28 cellular contexts compared by ENCODE assay signal in genomic region chr4:138267835-138268234, GRCh38. TPM values are rescaled to one million over a fixed set of nuclear protein-coding genes. Genes with fewer than 3 reads are reported as not detected.
DNase-seq lines count a peak whose midpoint lies in the region; ATAC-seq, FAIRE-seq and TF ChIP-seq lines count a peak whose summit lies in the region.
"Had no signal": no experiment of that assay in that cellular context is flagged by ENCODE, and none has a peak within 500 bp of the region (broad histone marks: within the 10 kb centered on the region; RNA-seq: fewer than 3 reads in every experiment).

No MANE protein-coding gene starts in this region.

- H3K27me3 Mint-ChIP-seq in mesothelial cell of epicardium (ENCODE audit: low read depth): no peaks in the 10 kb centered on the region
- no peaks in the 10 kb centered on the region for H3K27me3 Mint-ChIP-seq in endodermal cell (ENCODE audit: insufficient read depth)
- H3K27me3 Mint-ChIP-seq: CD4-positive, alpha-beta T cell had no signal

- POLR2A ChIA-PET in H1 (lab: Charles Lee; ENCODE audit: partially characterized antibody): no interaction called here

- no peak for ATAC-seq in HG02623 (IDR thresholded peaks at IDR 0.05; ENCODE audit: unreplicated experiment)
- ATAC-seq: Panc1 had no signal

- no peaks in the 10 kb centered on the region for H3K79me1 ChIP-seq in H1 (ENCODE audit: low read depth, low read length)

- H3K4me2 ChIP-seq in H1 (ENCODE audit: insufficient read depth in 1 of 2, low read depth in 2 of 2, low read length in 2 of 2): no peak overlapping the region
- H3K4me2 ChIP-seq: BLaER1 treated with 17β-estradiol and CSF1 and Interleukin-3, amounts not matched to agents 10 nM and 100 nM had no signal

- H3K36me3 ChIP-seq in H1 (ENCODE audit: control insufficient read depth in 2 of 4, insufficient read depth in 4 of 4, low read length in 3 of 4) (no peaks in the 10 kb centered on the region), endodermal cell (ENCODE audit: control insufficient read depth, insufficient read depth, low read length) (no peaks in the 10 kb centered on the region)
- H3K36me3 ChIP-seq: BLaER1 treated with 17β-estradiol and CSF1 and Interleukin-3, amounts not matched to agents 10 nM and 100 nM; HAP-1 had no signal

- H3K9ac ChIP-seq in H1 (replicated peaks in 1 of 4; ENCODE audit: extremely low read depth in 1 of 4, low read depth in 3 of 4, low read length in 3 of 4): no peak overlapping the region
- H3K9ac ChIP-seq in endodermal cell (ENCODE audit: extremely low read depth, low read length, poor library complexity, severe bottlenecking): no peak overlapping the region
- H3K9ac ChIP-seq: BLaER1 treated with 17β-estradiol and CSF1 and Interleukin-3, amounts not matched to agents 10 nM and 100 nM; GM23248 had no signal

- H3K4me1 ChIP-seq in H1 (replicated peaks in 1 of 4; ENCODE audit: control insufficient read depth in 3 of 4, insufficient read depth in 4 of 4, low read length in 3 of 4): no peaks in the 10 kb centered on the region
- H3K4me1 ChIP-seq in endodermal cell (ENCODE audit: control insufficient read depth, insufficient read depth, low read length): no peaks in the 10 kb centered on the region
- H3K4me1 ChIP-seq: BLaER1 treated with 17β-estradiol and CSF1 and Interleukin-3, amounts not matched to agents 10 nM and 100 nM; HAP-1 had no signal

- H3K4me1 Mint-ChIP-seq in mesothelial cell of epicardium (peaks cover 20% of the 10 kb centered on the region), endodermal cell (peaks cover 15% of the 10 kb centered on the region)
- H3K4me1 Mint-ChIP-seq: IgD-negative memory B cell had no signal

- no peak overlapping the region for H3K56ac ChIP-seq in H1 (replicated peaks; ENCODE audit: insufficient read length, low read depth, low read length)

- H2BK5ac ChIP-seq in H1 (ENCODE audit: low read depth, low read length): no peak overlapping the region

- TF ChIP-seq CTCF in H1 (IDR thresholded peaks at IDR 0.05; ENCODE audit: control extremely low read depth in 1 of 3, insufficient read depth in 1 of 3, low read depth in 1 of 3, low read length in 3 of 3) (no peak), mesothelial cell of epicardium (IDR thresholded peaks at IDR 0.05; ENCODE audit: unreplicated experiment) (no peak), endodermal cell (conservative IDR thresholded peaks at IDR 0.05) (no peak)

- H3K23ac ChIP-seq in H1 (ENCODE audit: insufficient read length): no peak overlapping the region

- no peaks in the 10 kb centered on the region for H4K20me1 ChIP-seq in H1 (replicated peaks in 1 of 2; ENCODE audit: control insufficient read depth in 1 of 2, insufficient read depth in 2 of 2, low read length in 2 of 2)
- H4K20me1 ChIP-seq: BLaER1 treated with 17β-estradiol and CSF1 and Interleukin-3, amounts not matched to agents 10 nM and 100 nM had no signal

- H3K23me2 ChIP-seq in H1 (ENCODE audit: low read depth, low read length): no peaks in the 10 kb centered on the region

- CTCF ChIA-PET in H1 (lab: Charles Lee; ENCODE audit: partially characterized antibody): interaction anchor here (0.6 kb wide), 1 partner anchor 683 kb away, joined by 3 read pairs; no protein-coding TSS in a partner anchor

- H3K27ac Mint-ChIP-seq in mesothelial cell of epicardium: peak overlapping the region; percentile 19
- H3K27ac Mint-ChIP-seq in endodermal cell: no peak overlapping the region
- H3K27ac Mint-ChIP-seq: CD4-positive, alpha-beta T cell; HFFc6; IgD-negative memory B cell had no signal

- no peak overlapping the region for H4K8ac ChIP-seq in H1 (ENCODE audit: extremely low read depth, insufficient read depth, low read length)

- H3K18ac ChIP-seq in H1 (ENCODE audit: extremely low read depth, low read length): no peak overlapping the region

- no peak overlapping the region for H2BK20ac ChIP-seq in H1 (ENCODE audit: low read length)

- no peak overlapping the region for H2BK15ac ChIP-seq in H1 (ENCODE audit: low read length)

- TF ChIP-seq RAD21 in H1 (IDR thresholded peaks at IDR 0.05 in 1 of 2, conservative IDR thresholded peaks at IDR 0.05 in 1 of 2; ENCODE audit: low read depth in 2 of 2, low read length in 2 of 2): no peak

- H4K5ac ChIP-seq in H1 (ENCODE audit: insufficient read length, low read depth, low read length): no peak overlapping the region

- no peak overlapping the region for H2AK5ac ChIP-seq in H1 (ENCODE audit: low read depth, low read length)

- FAIRE-seq in A204.1 (lab: Jason Lieb, UNC) (peak; percentile 27), H1 (lab: Jason Lieb, UNC) (no peak)
- FAIRE-seq: GM18507 had no signal

- H2BK12ac ChIP-seq in H1 (ENCODE audit: low read depth, low read length): no peak overlapping the region

- no peak overlapping the region for H2BK120ac ChIP-seq in H1 (replicated peaks; ENCODE audit: low read depth, low read length)

- H3K9me3 ChIP-seq in H1 (ENCODE audit: insufficient read depth in 2 of 2, low read depth in 1 of 2, low read length in 1 of 2) (no peaks in the 10 kb centered on the region), endodermal cell (ENCODE audit: control insufficient read depth, low read length) (no peaks in the 10 kb centered on the region)
- H3K9me3 ChIP-seq: BLaER1 treated with 17β-estradiol and CSF1 and Interleukin-3, amounts not matched to agents 10 nM and 100 nM; HAP-1 had no signal

- TF ChIP-seq POLR2A in H1 (IDR thresholded peaks at IDR 0.05; ENCODE audit: control extremely low read depth in 1 of 2, low read depth in 2 of 2, low read length in 2 of 2): no peak

- H3K4me3 Mint-ChIP-seq in mesothelial cell of epicardium: no peak overlapping the region
- no peak overlapping the region for H3K4me3 Mint-ChIP-seq in endodermal cell
- H3K4me3 Mint-ChIP-seq: CD4-positive, alpha-beta T cell; HFFc6 had no signal

- no peaks in the 10 kb centered on the region for H3K79me2 ChIP-seq in H1 (ENCODE audit: control insufficient read depth in 1 of 2, insufficient read depth in 2 of 2, low read length in 2 of 2)

- H3K27ac ChIP-seq in H1 (ENCODE audit: low read depth, low read length) (no peak overlapping the region), endodermal cell (ENCODE audit: low read depth, low read length) (no peak overlapping the region)
- H3K27ac ChIP-seq: BLaER1 treated with 17β-estradiol and CSF1 and Interleukin-3, amounts not matched to agents 10 nM and 100 nM; GM23248; RWPE1 had no signal

- no peak overlapping the region for H4K91ac ChIP-seq in H1 (replicated peaks; ENCODE audit: insufficient read length, low read length)

- peak overlapping the region; percentile 59; the same call in 1 of the 2 replicates for H2AFZ ChIP-seq in H1 (ENCODE audit: low read length)
- H2AFZ ChIP-seq: GM23248 had no signal

- H3K36me3 Mint-ChIP-seq in mesothelial cell of epicardium: no peaks in the 10 kb centered on the region
- no peaks in the 10 kb centered on the region for H3K36me3 Mint-ChIP-seq in endodermal cell (ENCODE audit: low read depth)
- H3K36me3 Mint-ChIP-seq: IgD-negative memory B cell had no signal

- DNase-seq in NCI-H226 (peak; percentile 9), H1 (ENCODE audit: low read depth in 1 of 2, low spot score in 2 of 2) (no peak), mesothelial cell of epicardium (ENCODE audit: low spot score in 2 of 2, unreplicated experiment in 2 of 2) (no peak), endodermal cell (no peak), DMS 273 treated with DMSO at 0.1 percent for 48 hours (lab: John Stamatoyannopoulos, UW) (no peak)
- DNase-seq in stimulated activated naive CD4-positive, alpha-beta T cell (lab: John Stamatoyannopoulos, UW): no peak
- DNase-seq: CD4-positive, alpha-beta T cell; DMS79; GM23248; HFFc6; NCI-H1092; NCI-H1417 treated with DMSO at 0.1 percent for 48 hours; NCI-H1694 treated with DMSO at 0.1 percent for 48 hours; NCI-H2081 treated with DMSO at 0.1 percent for 48 hours; NCI-H2171; NCI-H446; NCI-H524 treated with DMSO at 0.1 percent for 48 hours; NCI-H774; SHP77; T-helper 1 cell had no signal

- H3K14ac ChIP-seq in H1 (ENCODE audit: insufficient read length): no peak overlapping the region

- H3K9me3 Mint-ChIP-seq in mesothelial cell of epicardium (peaks cover 5% of the 10 kb centered on the region), endodermal cell (no peaks in the 10 kb centered on the region)
- H3K9me3 Mint-ChIP-seq: CD4-positive, alpha-beta T cell; HFFc6; IgD-negative memory B cell had no signal

- H3K4me3 ChIP-seq in H1 (ENCODE audit: extremely low read depth in 1 of 4, insufficient read depth in 2 of 4, low read depth in 3 of 4, low read length in 4 of 4) (no peak overlapping the region), endodermal cell (ENCODE audit: low read length) (no peak overlapping the region)
- H3K4me3 ChIP-seq: BLaER1 treated with 17β-estradiol and CSF1 and Interleukin-3, amounts not matched to agents 10 nM and 100 nM; GM23248; HAP-1 had no signal

- no peak for TF ChIP-seq EP300 in H1 (IDR thresholded peaks at IDR 0.05; ENCODE audit: borderline replicate concordance in 1 of 2, low read depth in 2 of 2, low read length in 2 of 2)

- H3K4ac ChIP-seq in H1 (replicated peaks; ENCODE audit: insufficient read length, low read depth, low read length): no peak overlapping the region

- H3K27me3 ChIP-seq in H1 (replicated peaks in 1 of 4; ENCODE audit: control insufficient read depth in 3 of 4, extremely low read depth in 1 of 4, insufficient read depth in 3 of 4, low read length in 3 of 4) (no peaks in the 10 kb centered on the region), endodermal cell (ENCODE audit: control insufficient read depth, insufficient read depth, low read length, poor library complexity, severe bottlenecking) (no peaks in the 10 kb centered on the region)
- H3K27me3 ChIP-seq: BLaER1 treated with 17β-estradiol and CSF1 and Interleukin-3, amounts not matched to agents 10 nM and 100 nM had no signal

TF ChIP-seq in H1, 55 proteins besides CTCF, POLR2A, EP300 and RAD21 (continues in another document):
- TF ChIP-seq RBBP5 (IDR thresholded peaks at IDR 0.05; ENCODE audit: borderline replicate concordance, low read depth, low read length): no peak
- TF ChIP-seq TAF1 (IDR thresholded peaks at IDR 0.05; ENCODE audit: low read depth, low read length): no peak
- TF ChIP-seq GTF2F1 (IDR thresholded peaks at IDR 0.05; ENCODE audit: borderline replicate concordance, low read depth, low read length): no peak
- TF ChIP-seq CTBP2 (IDR thresholded peaks at IDR 0.05; ENCODE audit: borderline replicate concordance, insufficient read depth, insufficient read length, low read length): no peak

RNA-seq across cellular contexts. Expression of gene SLC7A11, which starts 25.7 kb away (rescaled TPM):
- 15.6 and 17.0 TPM in 2 replicates for total RNA-seq in H1 (2021; fragmentation: NEBNext Ultra II Directional; extraction: Animal tissue kit (Norgen Biotek cat#: 25700))
- 5.9 and 6.6 TPM in 2 replicates for polyA plus RNA-seq in H1 (2011; rRNA removed)
- 10.6 TPM for polyA plus RNA-seq in H1 (2011; cell fraction: cytosol; rRNA removed)
- 6.4 TPM for polyA plus RNA-seq in H1 (2011; cell fraction: nucleus; rRNA removed)
- polyA plus RNA-seq in H1 (2012, experiment 1 of 2): 4.1 to 10.1 TPM (median 5.6 TPM) in 4 replicates
- polyA plus RNA-seq in H1 (2012, experiment 2 of 2): 0.56 TPM
- polyA plus RNA-seq in H1 (2013, experiment 1 of 2): 17.0 TPM
- polyA plus RNA-seq in H1 (2013, experiment 2 of 2): 15.6 TPM
- 35.2 and 35.5 TPM in 2 replicates for polyA minus RNA-seq in H1 (2011; rRNA and poly(A)+ RNA removed)
- polyA minus RNA-seq in H1 (2011; cell fraction: cytosol; rRNA and poly(A)+ RNA removed): 23.2 TPM
- polyA minus RNA-seq in H1 (2011; cell fraction: nucleus; rRNA and poly(A)+ RNA removed): 40.7 TPM
- total RNA-seq in mesothelial cell of epicardium (2.8 to 3.4 TPM (median 3.0 TPM) in 3 replicates), endodermal cell (1 to 10 TPM; 4.6 to 5.4 TPM)
- polyA plus RNA-seq in endodermal cell (2013, experiment 1 of 2): 14.1 TPM
- 10.6 TPM for polyA plus RNA-seq in endodermal cell (2013, experiment 2 of 2)
